In genomic region chr11:112025682-112026081, GRCh38 we compare ENCODE assay signal across 8 cellular contexts. TPM values are rescaled to one million over a fixed set of nuclear protein-coding genes. Genes with fewer than 3 reads are reported as not detected.
DNase-seq lines count a peak whose midpoint lies in the region; ATAC-seq, FAIRE-seq and TF ChIP-seq lines count a peak whose summit lies in the region.

No MANE protein-coding gene starts in this region.

- TF ChIP-seq CTCF in CD14-positive monocyte (IDR thresholded peaks at IDR 0.05) (no peak), epithelial cell of esophagus (IDR thresholded peaks at IDR 0.05; ENCODE audit: insufficient read depth, low read depth, low read length, missing control alignments) (no peak), D721Med (IDR thresholded peaks at IDR 0.05; ENCODE audit: insufficient read depth, missing control alignments) (no peak)

- no peaks in the 10 kb centered on the region for H3K27me3 ChIP-seq in muscle layer of colon (ENCODE audit: control insufficient read depth in 1 of 2, insufficient read depth in 2 of 2, low read length in 2 of 2)

- no peaks in the 10 kb centered on the region for H3K9me3 ChIP-seq in muscle layer of colon (ENCODE audit: low read length)

- H3K9ac ChIP-seq in muscle layer of colon (ENCODE audit: low read length), result peak overlapping the region; percentile 79

- intact Hi-C loops in CD14-positive monocyte (cut with micrococcal nuclease), result loop anchor here in 1 of 2 donors (10.0 kb wide), 1 partner anchor 91 kb away; the partner anchor contains the start of gene DIXDC1

- H3K4me1 Mint-ChIP-seq in CD14-positive monocyte, result peaks cover 18% of the 10 kb centered on the region

- FAIRE-seq in H54 (lab: Jason Lieb, UNC) (no peak), D721Med (lab: Jason Lieb, UNC) (no peak)

- peaks cover 0 to 2% (median 0%) of the 10 kb centered on the region in 7 donors for H3K9me3 Mint-ChIP-seq in CD14-positive monocyte

- no peaks in the 10 kb centered on the region for H3K27me3 Mint-ChIP-seq in CD14-positive monocyte (ENCODE audit: low read depth in 3 of 3)

- peaks cover 33% of the 10 kb centered on the region for H3K36me3 ChIP-seq in muscle layer of colon (ENCODE audit: insufficient read depth, low read length)

- H3K4me3 Mint-ChIP-seq in CD14-positive monocyte, result peak overlapping the region; percentile 99 to 100

- peaks cover 5% of the 10 kb centered on the region for H3K4me1 ChIP-seq in muscle layer of colon (ENCODE audit: insufficient read depth, low read length)

- peak; percentile 9 for ATAC-seq in GM19452 (IDR thresholded peaks at IDR 0.05; ENCODE audit: unreplicated experiment)
- no peak for ATAC-seq in GM21619 (IDR thresholded peaks at IDR 0.05; ENCODE audit: unreplicated experiment)

- H3K4me3 ChIP-seq in epithelial cell of esophagus (ENCODE audit: low read length) (peak overlapping the region; percentile 93), muscle layer of colon (ENCODE audit: low read depth in 1 of 2, low read length in 2 of 2) (peak overlapping the region; percentile 80 to 98)

- no peak for DNase-seq in CD14-positive monocyte (ENCODE audit: low spot score)
- peak; percentile 24 for DNase-seq in RKO (ENCODE audit: low spot score)
- peak; percentile 19 for DNase-seq in epithelial cell of esophagus (ENCODE audit: low read depth)
- DNase-seq in H54 (ENCODE audit: insufficient read length, low spot score), result no peak
- DNase-seq in D721Med (ENCODE audit: insufficient read length, low spot score), result no peak

- peaks cover 23 to 26% of the 10 kb centered on the region in 2 donors for H3K36me3 Mint-ChIP-seq in CD14-positive monocyte

- no peak for TF ChIP-seq POLR2A in H54 (IDR thresholded peaks at IDR 0.05; ENCODE audit: low read depth, low read length)

- peak overlapping the region; percentile 92 to 99 (median 95) for H3K27ac Mint-ChIP-seq in CD14-positive monocyte

- H3K27ac ChIP-seq in muscle layer of colon (ENCODE audit: low read depth, low read length), result peak overlapping the region; percentile 96

RNA-seq across cellular contexts. Expression of gene DLAT, which starts 0.5 kb away (rescaled TPM):
- 10 to 100 TPM; 11.5 to 14.6 TPM for polyA plus RNA-seq in CD14-positive monocyte

RNA-seq across cellular contexts. Expression of gene PIH1D2, which starts 48.1 kb away (rescaled TPM):
- not detected for polyA plus RNA-seq in CD14-positive monocyte

RNA-seq across cellular contexts. Expression of gene NKAPD1, which starts 48.4 kb away (rescaled TPM):
- polyA plus RNA-seq in CD14-positive monocyte, result 1 to 10 TPM; 7.7 to 9.4 TPM

Comparison
In these comparisons a context has a peak if more than half of its experiments do, and no peak if none do; other contexts are left out.
1. DNase-seq: peak in RKO (single experiment) and epithelial cell of esophagus (single experiment); none in CD14-positive monocyte (single experiment), H54 (single experiment) and D721Med (single experiment).